Comparison of ENCODE assay signal across 17 cellular contexts in the genomic region with DNA sequence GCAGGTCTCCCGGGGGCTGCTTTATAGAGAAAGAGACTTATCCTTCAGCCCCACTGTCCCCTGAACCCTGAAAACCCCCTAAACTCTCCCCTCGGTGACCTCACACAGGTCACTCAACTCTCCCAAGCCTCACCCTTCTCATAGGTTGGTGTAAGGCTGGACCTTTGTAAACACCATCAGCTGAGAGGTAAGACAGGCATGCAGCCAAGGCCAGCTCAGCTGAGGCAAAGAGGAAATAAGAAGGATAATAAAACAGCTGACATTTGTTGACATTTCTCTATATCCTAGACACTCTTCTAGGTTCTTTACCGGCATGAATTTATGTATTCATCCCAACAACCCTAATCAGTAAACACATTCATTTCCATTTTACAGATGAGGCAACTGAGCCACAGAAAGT.
"Had no signal": no experiment of that assay in that cellular context is flagged by ENCODE, and none has a peak within 500 bp of the region (broad histone marks: within the 10 kb centered on the region; RNA-seq: fewer than 3 reads in every experiment).

No MANE protein-coding gene starts in this region.

- H3K4me3 ChIP-seq: adrenal gland, gastroesophageal sphincter, left ventricle myocardium inferior, thyroid gland, vagina had no signal

- H3K27ac ChIP-seq: adrenal gland, epithelial cell of prostate, gastroesophageal sphincter, left ventricle myocardium inferior, thyroid gland, vagina had no signal

- H3K27me3 ChIP-seq: adrenal gland, thyroid gland, vagina had no signal

- ATAC-seq: activated CD8-positive, alpha-beta T cell treated with anti-CD3 and anti-CD28 coated beads, Interleukin-2, amount 10 ng/mL, durations not matched to agents 7 days and 5 days; gastroesophageal sphincter; stimulated activated naive B cell treated with anti-CD40 and anti-IgM and Interleukin-4, amounts not matched to agents 10 μg/mL and 1 μg/mL and 100 μg/mL, for 72 hours; WTC11 had no signal

- H3K4me1 ChIP-seq: adrenal gland, gastroesophageal sphincter, left ventricle myocardium inferior, thyroid gland, vagina had no signal

- DNase-seq: activated CD4-positive, alpha-beta T cell treated with anti-CD3 and anti-CD28 coated beads for 48 hours; activated CD8-positive, alpha-beta memory T cell treated with anti-CD3 and anti-CD28 coated beads, Interleukin-2, amount 50 U/mL, for 4 hours; activated CD8-positive, alpha-beta T cell treated with anti-CD3 and anti-CD28 coated beads, Interleukin-2, amount 10 ng/mL, durations not matched to agents 7 days and 5 days; activated effector memory CD4-positive, alpha-beta T cell treated with anti-CD3 and anti-CD28 coated beads, Interleukin-2, amount 50 U/mL, for 16 hours; activated T-cell treated with anti-CD3 and anti-CD28 coated beads, Interleukin-2, amount 50 U/mL, for 48 hours; adrenal gland; left ventricle myocardium inferior; nucleus accumbens; posterior cingulate gyrus; stimulated activated CD4-positive, alpha-beta T cell treated with anti-CD3 and anti-CD28 coated beads, Interleukin-2, amount 100 ng/mL, for 48 hours; stimulated activated naive B cell treated with anti-CD40 and anti-IgM and Interleukin-4, amounts not matched to agents 10 μg/mL and 1 μg/mL and 100 μg/mL, for 72 hours; thyroid gland had no signal

- H3K36me3 ChIP-seq: adrenal gland, gastroesophageal sphincter, left ventricle myocardium inferior, thyroid gland, vagina had no signal

- FAIRE-seq: keratinocyte had no signal

- H3K9me3 ChIP-seq: adrenal gland, gastroesophageal sphincter, left ventricle myocardium inferior, thyroid gland, vagina had no signal
